Comparison of ENCODE assay signal across 10 cellular contexts in the genomic region with DNA sequence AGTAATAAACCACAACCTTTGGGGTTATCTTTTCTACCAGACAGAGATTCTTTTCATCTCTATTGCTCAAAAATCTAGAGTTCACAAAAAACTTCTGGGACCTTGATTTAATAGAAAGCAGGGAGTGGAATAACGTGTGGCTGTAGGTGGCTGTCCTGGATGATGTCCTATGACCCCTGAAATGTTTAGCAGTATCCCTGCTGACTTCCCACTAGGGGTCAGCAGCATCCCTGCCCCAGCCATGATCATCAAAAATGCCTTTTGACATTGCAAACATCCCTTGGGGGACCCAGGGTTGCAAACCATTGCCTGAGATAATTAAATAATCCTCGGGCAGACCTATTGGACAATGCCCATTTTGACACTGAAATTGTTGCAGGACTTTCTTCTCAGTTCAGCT.
DNase-seq lines count a peak whose midpoint lies in the region; ATAC-seq, FAIRE-seq and TF ChIP-seq lines count a peak whose summit lies in the region.
"Had no signal": no experiment of that assay in that cellular context is flagged by ENCODE, and none has a peak within 500 bp of the region (broad histone marks: within the 10 kb centered on the region; RNA-seq: fewer than 3 reads in every experiment).

No MANE protein-coding gene starts in this region.

- H3K18ac ChIP-seq in H1 (ENCODE audit: extremely low read depth, low read length), result no peak overlapping the region

- H3K27ac ChIP-seq in right atrium auricular region (no peak overlapping the region), H1 (ENCODE audit: low read depth, low read length) (no peak overlapping the region), GM23248 (no peak overlapping the region)

- H3K23ac ChIP-seq in H1 (ENCODE audit: insufficient read length), result no peak overlapping the region

- no peaks in the 10 kb centered on the region for H3K79me2 ChIP-seq in H1 (ENCODE audit: control insufficient read depth in 1 of 2, insufficient read depth in 2 of 2, low read length in 2 of 2)
- H3K79me2 ChIP-seq in GM23248 (ENCODE audit: insufficient read depth), result no peaks in the 10 kb centered on the region

- no peak overlapping the region for H3K14ac ChIP-seq in H1 (ENCODE audit: insufficient read length)

- intact Hi-C loops in cardiac septum (cut with DNase I), result no loop called here

- POLR2A ChIA-PET in H1 (lab: Charles Lee; ENCODE audit: partially characterized antibody), result no interaction called here

- no peak overlapping the region for H2BK120ac ChIP-seq in H1 (replicated peaks; ENCODE audit: low read depth, low read length)

- peaks cover 4 to 5% of the 10 kb centered on the region in 2 donors for H3K9me3 Mint-ChIP-seq in stimulated activated naive B cell treated with anti-CD40 and anti-IgM and Interleukin-4, amounts not matched to agents 10 μg/mL and 1 μg/mL and 100 μg/mL, for 72 hours

- H2AK5ac ChIP-seq in H1 (ENCODE audit: low read depth, low read length), result no peak overlapping the region

- peak; percentile 72 for FAIRE-seq in H1 (lab: Jason Lieb, UNC)

- H3K36me3 ChIP-seq in right atrium auricular region (no peaks in the 10 kb centered on the region), H1 (ENCODE audit: control insufficient read depth in 2 of 4, insufficient read depth in 4 of 4, low read length in 3 of 4) (no peaks in the 10 kb centered on the region), GM23248 (ENCODE audit: low read depth) (no peaks in the 10 kb centered on the region)

- no peak overlapping the region for H3K9ac ChIP-seq in H1 (replicated peaks in 1 of 4; ENCODE audit: extremely low read depth in 1 of 4, low read depth in 3 of 4, low read length in 3 of 4)
- H3K9ac ChIP-seq in GM23248, result no peak overlapping the region

- no peak overlapping the region for H2BK15ac ChIP-seq in H1 (ENCODE audit: low read length)

- H3K27me3 Mint-ChIP-seq in stimulated activated naive B cell treated with anti-CD40 and anti-IgM and Interleukin-4, amounts not matched to agents 10 μg/mL and 1 μg/mL and 100 μg/mL, for 72 hours, result no peaks in the 10 kb centered on the region
- H3K27me3 Mint-ChIP-seq: activated naive CD8-positive, alpha-beta T cell had no signal

- peaks cover 0 to 8% of the 10 kb centered on the region in 2 donors for H3K9me3 ChIP-seq in right atrium auricular region
- peaks cover 0 to 7% of the 10 kb centered on the region in 2 experiments; a peak in 1 of 4 replicates for H3K9me3 ChIP-seq in H1 (ENCODE audit: insufficient read depth in 2 of 2, low read depth in 1 of 2, low read length in 1 of 2)
- H3K9me3 ChIP-seq in GM23248 (ENCODE audit: low read depth), result no peaks in the 10 kb centered on the region

- H4K5ac ChIP-seq in H1 (ENCODE audit: insufficient read length, low read depth, low read length), result no peak overlapping the region

- H3K27ac Mint-ChIP-seq in stimulated activated naive B cell treated with anti-CD40 and anti-IgM and Interleukin-4, amounts not matched to agents 10 μg/mL and 1 μg/mL and 100 μg/mL, for 72 hours, result no peak overlapping the region
- H3K27ac Mint-ChIP-seq: activated naive CD8-positive, alpha-beta T cell; CD14-positive monocyte had no signal

- no peak overlapping the region for H2AFZ ChIP-seq in H1 (ENCODE audit: low read length)
- no peak overlapping the region for H2AFZ ChIP-seq in GM23248

- no peak overlapping the region for H3K4me3 Mint-ChIP-seq in stimulated activated naive B cell treated with anti-CD40 and anti-IgM and Interleukin-4, amounts not matched to agents 10 μg/mL and 1 μg/mL and 100 μg/mL, for 72 hours
- H3K4me3 Mint-ChIP-seq: activated naive CD8-positive, alpha-beta T cell; CD14-positive monocyte had no signal

- TF ChIP-seq EP300 in H1 (IDR thresholded peaks at IDR 0.05; ENCODE audit: borderline replicate concordance in 1 of 2, low read depth in 2 of 2, low read length in 2 of 2), result no peak

- no peak overlapping the region for H2BK20ac ChIP-seq in H1 (ENCODE audit: low read length)

- H4K8ac ChIP-seq in H1 (ENCODE audit: extremely low read depth, insufficient read depth, low read length), result no peak overlapping the region

- WGBS in H1 (ENCODE audit: extremely low coverage in 1 of 2, insufficient coverage in 1 of 2, insufficient read length in 1 of 2, insufficient replicate concordance in 2 of 2, low coverage in 1 of 2, low lambda C conversion rate in 2 of 2, missing lambda C conversion rate in 1 of 2), 2 experiments, result 76% methylated on average over 2 of the region's 2 CpGs; no CpG with 5 or more reads in 1 of the 2 experiments
- 9 to 18% methylated on average over 2 of the region's 2 CpGs for WGBS in GM23248 (ENCODE audit: low coverage in 1 of 2, low lambda C conversion rate in 2 of 2, missing lambda C conversion rate in 2 of 2), 2 experiments

- H3K4me3 ChIP-seq in right atrium auricular region (no peak overlapping the region), LNCaP clone FGC (ENCODE audit: low read depth, low read length) (no peak overlapping the region), H1 (ENCODE audit: extremely low read depth in 1 of 4, insufficient read depth in 2 of 4, low read depth in 3 of 4, low read length in 4 of 4) (no peak overlapping the region), GM23248 (no peak overlapping the region)

- no peaks in the 10 kb centered on the region for H3K9me2 ChIP-seq in GM23248 (ENCODE audit: insufficient read depth)

- H3K4me2 ChIP-seq in H1 (ENCODE audit: insufficient read depth in 1 of 2, low read depth in 2 of 2, low read length in 2 of 2) (no peak overlapping the region), GM23248 (ENCODE audit: unreplicated experiment) (no peak overlapping the region)

- peak; percentile 19 for DNase-seq in cardiac septum (ENCODE audit: low spot score)
- DNase-seq in right atrium auricular region (ENCODE audit: low spot score), result no peak
- DNase-seq in LNCaP clone FGC (ENCODE audit: low read depth), result no peak
- no peak for DNase-seq in H1 (ENCODE audit: low read depth in 1 of 2, low spot score in 2 of 2)
- no peak for DNase-seq in stimulated activated naive B cell treated with anti-CD40 and anti-IgM and Interleukin-4, amounts not matched to agents 10 μg/mL and 1 μg/mL and 100 μg/mL, for 72 hours
- DNase-seq in GM23248, result no peak

- no peak overlapping the region for H4K91ac ChIP-seq in H1 (replicated peaks; ENCODE audit: insufficient read length, low read length)

- in situ Hi-C loops in GM23248 (cut with MboI), result no loop called here

- TF ChIP-seq CTCF in right atrium auricular region (IDR thresholded peaks at IDR 0.05) (no peak), LNCaP clone FGC (IDR thresholded peaks at IDR 0.05; ENCODE audit: control insufficient read depth, extremely low read depth, insufficient read depth) (peak; percentile 47), H1 (IDR thresholded peaks at IDR 0.05; ENCODE audit: control extremely low read depth in 1 of 3, insufficient read depth in 1 of 3, low read depth in 1 of 3, low read length in 3 of 3) (peak; percentile 71 to 80 (median 79))

- peaks cover 7 to 18% of the 10 kb centered on the region in 2 donors for H3K4me1 Mint-ChIP-seq in stimulated activated naive B cell treated with anti-CD40 and anti-IgM and Interleukin-4, amounts not matched to agents 10 μg/mL and 1 μg/mL and 100 μg/mL, for 72 hours
- H3K4me1 Mint-ChIP-seq: CD14-positive monocyte had no signal

- TF ChIP-seq POLR2A in H1 (IDR thresholded peaks at IDR 0.05; ENCODE audit: control extremely low read depth in 1 of 2, low read depth in 2 of 2, low read length in 2 of 2), result no peak

- no peak overlapping the region for H3K4ac ChIP-seq in H1 (replicated peaks; ENCODE audit: insufficient read length, low read depth, low read length)

- H2BK12ac ChIP-seq in H1 (ENCODE audit: low read depth, low read length), result no peak overlapping the region

- CTCF ChIA-PET in H1 (lab: Charles Lee; ENCODE audit: partially characterized antibody), result interaction anchor here (1.0 to 5.2 kb wide), 7 partner anchors 10 to 192 kb away, joined by 3 to 33 read pairs (median 5); no protein-coding TSS in a partner anchor

- no peaks in the 10 kb centered on the region for H3K4me1 ChIP-seq in right atrium auricular region
- peaks cover 17 to 32% (median 22%) of the 10 kb centered on the region in 4 experiments for H3K4me1 ChIP-seq in H1 (replicated peaks in 1 of 4; ENCODE audit: control insufficient read depth in 3 of 4, insufficient read depth in 4 of 4, low read length in 3 of 4)
- H3K4me1 ChIP-seq in GM23248 (ENCODE audit: insufficient read depth), result no peaks in the 10 kb centered on the region

- H3K27me3 ChIP-seq in right atrium auricular region, result no peaks in the 10 kb centered on the region
- H3K27me3 ChIP-seq in H1 (replicated peaks in 1 of 4; ENCODE audit: control insufficient read depth in 3 of 4, extremely low read depth in 1 of 4, insufficient read depth in 3 of 4, low read length in 3 of 4), result no peaks in the 10 kb centered on the region; a peak in 1 of 7 replicates
- H3K27me3 ChIP-seq in GM23248 (replicated peaks; ENCODE audit: insufficient read depth), result no peaks in the 10 kb centered on the region

- H3K36me3 Mint-ChIP-seq in stimulated activated naive B cell treated with anti-CD40 and anti-IgM and Interleukin-4, amounts not matched to agents 10 μg/mL and 1 μg/mL and 100 μg/mL, for 72 hours, result peaks cover 0 to 2% of the 10 kb centered on the region in 2 donors
- H3K36me3 Mint-ChIP-seq: activated naive CD8-positive, alpha-beta T cell; CD14-positive monocyte had no signal

- H2BK5ac ChIP-seq in H1 (ENCODE audit: low read depth, low read length), result no peak overlapping the region

- no peaks in the 10 kb centered on the region for H3F3A ChIP-seq in GM23248 (ENCODE audit: insufficient read depth)

- TF ChIP-seq RAD21 in H1 (IDR thresholded peaks at IDR 0.05 in 1 of 2, conservative IDR thresholded peaks at IDR 0.05 in 1 of 2; ENCODE audit: low read depth in 2 of 2, low read length in 2 of 2), result peak; percentile 78 to 81

- peak; percentile 65 for ATAC-seq in stimulated activated naive B cell treated with anti-CD40 and anti-IgM and Interleukin-4, amounts not matched to agents 10 μg/mL and 1 μg/mL and 100 μg/mL, for 72 hours (replicated peaks)
- no peak for ATAC-seq in GM21515 (IDR thresholded peaks at IDR 0.05; ENCODE audit: unreplicated experiment)
- no peak for ATAC-seq in HG02571 (IDR thresholded peaks at IDR 0.05; ENCODE audit: unreplicated experiment)

- no peaks in the 10 kb centered on the region for H4K20me1 ChIP-seq in H1 (replicated peaks in 1 of 2; ENCODE audit: control insufficient read depth in 1 of 2, insufficient read depth in 2 of 2, low read length in 2 of 2)
- no peaks in the 10 kb centered on the region for H4K20me1 ChIP-seq in GM23248 (ENCODE audit: insufficient read depth)

- H3K79me1 ChIP-seq in H1 (ENCODE audit: low read depth, low read length), result no peaks in the 10 kb centered on the region

- H3K56ac ChIP-seq in H1 (replicated peaks; ENCODE audit: insufficient read length, low read depth, low read length), result no peak overlapping the region

- peaks cover 2% of the 10 kb centered on the region; the same call in 1 of the 2 replicates for H3K23me2 ChIP-seq in H1 (ENCODE audit: low read depth, low read length)

TF ChIP-seq in H1, 55 proteins besides CTCF, POLR2A, EP300 and RAD21 (continues in another document):
- no peak for TF ChIP-seq JUND (IDR thresholded peaks at IDR 0.05; ENCODE audit: low read length)

Comparison
In these comparisons a context has a peak if more than half of its experiments do, and no peak if none do; other contexts are left out.
1. CTCF ChIP-seq: peak in LNCaP clone FGC (single experiment) and H1 (3 of 3); none in right atrium auricular region (0 of 2).
2. ATAC-seq: peak in stimulated activated naive B cell treated with anti-CD40 and anti-IgM and Interleukin-4, amounts not matched to agents 10 μg/mL and 1 μg/mL and 100 μg/mL, for 72 hours (2 of 2); none in GM21515 (single experiment) and HG02571 (single experiment).